ENCODE assay signal across 1 cellular context in the genomic region with DNA sequence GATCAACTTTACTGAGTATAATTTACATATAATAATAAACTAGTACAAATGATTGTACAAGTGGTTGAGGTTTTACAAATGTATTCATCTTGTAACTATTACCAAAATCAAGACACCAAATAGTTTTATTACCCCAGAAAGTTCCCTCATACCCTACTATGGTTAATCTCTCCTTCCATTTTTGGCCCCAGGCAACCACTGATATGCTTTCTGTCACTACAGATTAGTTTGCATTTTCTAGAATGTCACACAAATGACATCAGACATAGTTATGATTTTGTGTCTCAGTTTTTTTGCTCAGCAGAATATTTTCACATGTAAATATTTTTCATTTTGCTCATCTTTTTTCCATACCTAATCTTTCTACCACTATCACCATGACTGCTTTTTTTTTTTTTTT.
TF ChIP-seq lines count a peak whose summit lies in the region.

No MANE protein-coding gene starts in this region.

TF ChIP-seq in GM12878, 131 proteins besides CTCF, POLR2A, EP300 and RAD21:
- TF ChIP-seq ZNF274 (IDR thresholded peaks at IDR 0.05; ENCODE audit: insufficient read depth, insufficient read length): no peak
- TF ChIP-seq MYC (IDR thresholded peaks at IDR 0.05; ENCODE audit: insufficient read depth, insufficient read length, insufficient replicate concordance, low read length, severe bottlenecking): no peak
- TF ChIP-seq, protein P1, sequence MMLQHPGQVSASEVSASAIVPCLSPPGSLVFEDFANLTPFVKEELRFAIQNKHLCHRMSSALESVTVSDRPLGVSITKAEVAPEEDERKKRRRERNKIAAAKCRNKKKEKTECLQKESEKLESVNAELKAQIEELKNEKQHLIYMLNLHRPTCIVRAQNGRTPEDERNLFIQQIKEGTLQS (IDR thresholded peaks at IDR 0.05; ENCODE audit: borderline replicate concordance, extremely low read depth, low read depth, low read length): no peak
